24 cellular contexts compared by ENCODE assay signal in the genomic region with DNA sequence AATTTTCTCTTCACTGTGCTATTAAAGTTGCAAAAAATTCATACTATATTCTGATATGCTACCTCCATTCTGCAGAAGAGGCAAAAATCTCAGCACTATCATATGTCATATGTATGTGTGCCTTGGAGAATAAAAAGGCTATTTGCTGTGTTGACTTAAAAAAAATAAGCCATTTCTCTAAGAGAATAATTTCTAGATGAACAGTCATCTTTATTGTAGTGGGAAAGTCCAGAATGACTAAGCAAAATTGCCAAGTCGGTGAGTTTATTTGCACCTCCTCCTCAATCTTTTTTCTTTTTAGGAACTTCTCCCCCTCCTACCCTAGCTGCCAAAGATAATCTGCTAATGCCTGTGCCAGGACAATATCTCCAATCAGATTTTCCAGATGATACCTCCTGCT.
A peak's percentile ranks its signal among the peaks of the same experiment; 100 is the strongest.
DNase-seq lines count a peak whose midpoint lies in the region; ATAC-seq and TF ChIP-seq lines count a peak whose summit lies in the region.
"Had no signal": no experiment of that assay in that cellular context is flagged by ENCODE, and none has a peak within 500 bp of the region (broad histone marks: within the 10 kb centered on the region; RNA-seq: fewer than 3 reads in every experiment).

No MANE protein-coding gene starts in this region.

- dilution Hi-C loops in mammary epithelial cell (cut with HindIII; ENCODE audit: low sequenced_read_pairs): loop anchor here (5.0 kb wide), 1 partner anchor 83 kb away; no protein-coding TSS in a partner anchor

- H3K27ac Mint-ChIP-seq in activated naive CD4-positive, alpha-beta T cell treated with anti-CD3 and anti-CD28 coated beads, Interleukin-2, amount 50 U/mL, for 72 hours: no peak overlapping the region
- H3K27ac Mint-ChIP-seq: activated B cell treated with CpG ODN at 0.5 μM for 24 hours; activated naive CD8-positive, alpha-beta T cell treated with anti-CD3 and anti-CD28 coated beads, Interleukin-2, amount 50 U/mL, for 24 hours; CD4-positive, CD25-positive, alpha-beta regulatory T cell; stimulated activated naive B cell treated with anti-CD40 and anti-IgM and Interleukin-4, amounts not matched to agents 10 μg/mL and 1 μg/mL and 100 μg/mL, for 72 hours had no signal

- ATAC-seq in SK-N-SH treated with all-trans-retinoic acid at 6 μM for 48 hours (no peak), GM18511 (IDR thresholded peaks at IDR 0.05; ENCODE audit: unreplicated experiment) (no peak)
- no peak for ATAC-seq in activated naive CD4-positive, alpha-beta T cell treated with anti-CD3 and anti-CD28 coated beads, Interleukin-2, amount 50 U/mL, for 72 hours
- ATAC-seq: activated naive CD8-positive, alpha-beta T cell treated with anti-CD3 and anti-CD28 coated beads, Interleukin-2, amount 50 U/mL, for 24 hours; GM12878; psoas muscle; stimulated activated naive B cell treated with anti-CD40 and anti-IgM and Interleukin-4, amounts not matched to agents 10 μg/mL and 1 μg/mL and 100 μg/mL, for 72 hours had no signal

- H3K4me3 ChIP-seq in OCI-LY3 (ENCODE audit: low read length) (no peak overlapping the region), mammary epithelial cell (replicated peaks in 1 of 3; ENCODE audit: insufficient read depth in 1 of 3, low read depth in 2 of 3, low read length in 3 of 3) (no peak overlapping the region)
- H3K4me3 ChIP-seq: GM12878, hepatocyte, psoas muscle, smooth muscle cell, thoracic aorta had no signal

- no TSS peak for BruUV-seq in mammary epithelial cell (replicated peaks; lab: Mats Ljungman, UMichigan)

- intact Hi-C loops in mammary epithelial cell (cut with micrococcal nuclease): no loop called here

- DNase-seq in Caki2 (ENCODE audit: low read depth) (peak; percentile 38), mammary epithelial cell (peak; percentile 60), inferior parietal cortex (ENCODE audit: extremely low spot score) (peak; percentile 9), NCI-H1417 (lab: John Stamatoyannopoulos, UW) (no peak)
- no peak for DNase-seq in activated naive CD4-positive, alpha-beta T cell treated with anti-CD3 and anti-CD28 coated beads, Interleukin-2, amount 50 U/mL, for 72 hours (ENCODE audit: low spot score in 2 of 2)
- DNase-seq: activated B cell treated with CpG ODN at 0.5 μM for 24 hours; activated CD4-positive, alpha-beta T cell treated with anti-CD3 and anti-CD28 coated beads, Interleukin-2, amount 50 U/mL, for 48 hours; activated effector memory CD4-positive, alpha-beta T cell treated with anti-CD3 and anti-CD28 coated beads, Interleukin-2, amount 50 U/mL, for 16 hours; activated naive CD8-positive, alpha-beta T cell treated with anti-CD3 and anti-CD28 coated beads, Interleukin-2, amount 50 U/mL, for 24 hours; CD4-positive, CD25-positive, alpha-beta regulatory T cell; dermis blood vessel endothelial cell; islet precursor cell; NCI-H1092 treated with DMSO at 0.1 percent for 48 hours; NCI-H2029 treated with DMSO at 0.1 percent for 48 hours; psoas muscle; stimulated activated naive B cell treated with anti-CD40 and anti-IgM and Interleukin-4, amounts not matched to agents 10 μg/mL and 1 μg/mL and 100 μg/mL, for 72 hours; T-helper 9 cell had no signal

- peaks cover 29% of the 10 kb centered on the region for H3K4me1 ChIP-seq in OCI-LY3 (ENCODE audit: low read length)
- H3K4me1 ChIP-seq in mammary epithelial cell (ENCODE audit: insufficient read depth, low read length): no peaks in the 10 kb centered on the region
- H3K4me1 ChIP-seq: psoas muscle had no signal

- H3K27me3 ChIP-seq in OCI-LY3 (ENCODE audit: low read depth, low read length) (no peaks in the 10 kb centered on the region), mammary epithelial cell (ENCODE audit: insufficient read depth, low read length) (no peaks in the 10 kb centered on the region)
- H3K27me3 ChIP-seq: hepatocyte had no signal

- no peaks in the 10 kb centered on the region for H4K20me1 ChIP-seq in OCI-LY3 (ENCODE audit: insufficient read depth, low read length)
- H4K20me1 ChIP-seq in mammary epithelial cell (ENCODE audit: insufficient read depth, low read length): no peaks in the 10 kb centered on the region

- H3K9me3 ChIP-seq in OCI-LY3 (ENCODE audit: insufficient read depth, low read length) (no peaks in the 10 kb centered on the region), mammary epithelial cell (replicated peaks; ENCODE audit: insufficient read depth, low read length) (no peaks in the 10 kb centered on the region)
- H3K9me3 ChIP-seq: psoas muscle, thoracic aorta had no signal

- H3K36me3 Mint-ChIP-seq in activated naive CD4-positive, alpha-beta T cell treated with anti-CD3 and anti-CD28 coated beads, Interleukin-2, amount 50 U/mL, for 72 hours: no peaks in the 10 kb centered on the region
- H3K36me3 Mint-ChIP-seq: CD4-positive, CD25-positive, alpha-beta regulatory T cell; stimulated activated naive B cell treated with anti-CD40 and anti-IgM and Interleukin-4, amounts not matched to agents 10 μg/mL and 1 μg/mL and 100 μg/mL, for 72 hours had no signal

- H3K79me2 ChIP-seq in OCI-LY3 (ENCODE audit: low read length) (no peaks in the 10 kb centered on the region), mammary epithelial cell (ENCODE audit: insufficient read depth, low read length) (no peaks in the 10 kb centered on the region)
- H3K79me2 ChIP-seq: hepatocyte had no signal

- H3K27ac ChIP-seq in OCI-LY3 (ENCODE audit: low read length) (no peak overlapping the region), mammary epithelial cell (ENCODE audit: insufficient read depth, low read depth, low read length) (no peak overlapping the region)
- H3K27ac ChIP-seq: hepatocyte, psoas muscle, thoracic aorta had no signal

- no peak overlapping the region for H3K9ac ChIP-seq in OCI-LY3 (ENCODE audit: low read length)
- no peak overlapping the region for H3K9ac ChIP-seq in mammary epithelial cell (ENCODE audit: insufficient read depth, low read length)

- H3K4me2 ChIP-seq in OCI-LY3 (ENCODE audit: low read length): peak overlapping the region; percentile 24; the same call in 1 of the 2 replicates
- H3K4me2 ChIP-seq in mammary epithelial cell (ENCODE audit: insufficient read depth, low read depth, low read length): no peak overlapping the region
- H3K4me2 ChIP-seq: hepatocyte, smooth muscle cell had no signal

- H3K9me3 Mint-ChIP-seq in activated naive CD4-positive, alpha-beta T cell treated with anti-CD3 and anti-CD28 coated beads, Interleukin-2, amount 50 U/mL, for 72 hours: peaks cover 0 to 5% of the 10 kb centered on the region in 2 donors
- H3K9me3 Mint-ChIP-seq: activated B cell treated with CpG ODN at 0.5 μM for 24 hours; activated naive CD8-positive, alpha-beta T cell treated with anti-CD3 and anti-CD28 coated beads, Interleukin-2, amount 50 U/mL, for 24 hours; stimulated activated naive B cell treated with anti-CD40 and anti-IgM and Interleukin-4, amounts not matched to agents 10 μg/mL and 1 μg/mL and 100 μg/mL, for 72 hours had no signal

- H2AFZ ChIP-seq in OCI-LY3 (ENCODE audit: low read depth, low read length) (no peak overlapping the region), mammary epithelial cell (ENCODE audit: low read depth, low read length) (no peak overlapping the region)
- H2AFZ ChIP-seq: hepatocyte had no signal

- 0% methylated on average over 1 of the region's 1 CpG for WGBS in mammary epithelial cell (ENCODE audit: low coverage, missing lambda C conversion rate)

- no peak for TF ChIP-seq CTCF in OCI-LY3 (IDR thresholded peaks at IDR 0.05; ENCODE audit: low read depth, low read length)
- no peak for TF ChIP-seq CTCF in mammary epithelial cell (conservative IDR thresholded peaks at IDR 0.05 in 1 of 2, IDR thresholded peaks at IDR 0.05 in 1 of 2; ENCODE audit: extremely low read depth in 1 of 2, insufficient read depth in 1 of 2, low read depth in 1 of 2, low read length in 2 of 2)

- in situ Hi-C loops in Caki2 (cut with HindIII; ENCODE audit: low pct_unique_long_range_greater_than_20kb, low sequenced_read_pairs) (no loop called here), mammary epithelial cell (cut with MboI; ENCODE audit: low sequenced_read_pairs in 2 of 2) (no loop called here)

- H3K36me3 ChIP-seq in OCI-LY3 (replicated peaks; ENCODE audit: low read depth, low read length) (peaks cover 13% of the 10 kb centered on the region), mammary epithelial cell (ENCODE audit: insufficient read depth, low read length) (no peaks in the 10 kb centered on the region)
- H3K36me3 ChIP-seq: thoracic aorta had no signal

- CTCF ChIA-PET in mammary epithelial cell (lab: Charles Lee; ENCODE audit: low non-redundant PET): no interaction called here

TF ChIP-seq in SK-N-SH treated with all-trans-retinoic acid at 6 μM for 48 hours, 23 proteins besides CTCF, POLR2A, EP300 and RAD21 (continues in another document):
- TF ChIP-seq TOX (CRISPR knock-in tag; IDR thresholded peaks at IDR 0.05; ENCODE audit: borderline replicate concordance): no peak
- no peak for TF ChIP-seq ZFP3 (CRISPR knock-in tag; IDR thresholded peaks at IDR 0.05)
- TF ChIP-seq, protein P1, sequence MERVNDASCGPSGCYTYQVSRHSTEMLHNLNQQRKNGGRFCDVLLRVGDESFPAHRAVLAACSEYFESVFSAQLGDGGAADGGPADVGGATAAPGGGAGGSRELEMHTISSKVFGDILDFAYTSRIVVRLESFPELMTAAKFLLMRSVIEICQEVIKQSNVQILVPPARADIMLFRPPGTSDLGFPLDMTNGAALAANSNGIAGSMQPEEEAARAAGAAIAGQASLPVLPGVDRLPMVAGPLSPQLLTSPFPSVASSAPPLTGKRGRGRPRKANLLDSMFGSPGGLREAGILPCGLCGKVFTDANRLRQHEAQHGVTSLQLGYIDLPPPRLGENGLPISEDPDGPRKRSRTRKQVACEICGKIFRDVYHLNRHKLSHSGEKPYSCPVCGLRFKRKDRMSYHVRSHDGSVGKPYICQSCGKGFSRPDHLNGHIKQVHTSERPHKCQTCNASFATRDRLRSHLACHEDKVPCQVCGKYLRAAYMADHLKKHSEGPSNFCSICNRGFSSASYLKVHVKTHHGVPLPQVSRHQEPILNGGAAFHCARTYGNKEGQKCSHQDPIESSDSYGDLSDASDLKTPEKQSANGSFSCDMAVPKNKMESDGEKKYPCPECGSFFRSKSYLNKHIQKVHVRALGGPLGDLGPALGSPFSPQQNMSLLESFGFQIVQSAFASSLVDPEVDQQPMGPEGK (CRISPR knock-in tag; IDR thresholded peaks at IDR 0.05; ENCODE audit: borderline replicate concordance): no peak
- TF ChIP-seq ZNF565 (CRISPR knock-in tag; conservative IDR thresholded peaks at IDR 0.05; ENCODE audit: low read depth): no peak
- no peak for TF ChIP-seq OSR1 (CRISPR knock-in tag; IDR thresholded peaks at IDR 0.05)
- TF ChIP-seq CSDC2 (CRISPR knock-in tag; IDR thresholded peaks at IDR 0.05): no peak

Comparison
In these comparisons a context has a peak if more than half of its experiments do, and no peak if none do; other contexts are left out.
1. DNase-seq: peak in Caki2 (single experiment), mammary epithelial cell (single experiment) and inferior parietal cortex (single experiment); none in activated naive CD4-positive, alpha-beta T cell treated with anti-CD3 and anti-CD28 coated beads, Interleukin-2, amount 50 U/mL, for 72 hours (0 of 2) and NCI-H1417 (0 of 3).